ENCODE assay signal across 8 cellular contexts in the genomic region with DNA sequence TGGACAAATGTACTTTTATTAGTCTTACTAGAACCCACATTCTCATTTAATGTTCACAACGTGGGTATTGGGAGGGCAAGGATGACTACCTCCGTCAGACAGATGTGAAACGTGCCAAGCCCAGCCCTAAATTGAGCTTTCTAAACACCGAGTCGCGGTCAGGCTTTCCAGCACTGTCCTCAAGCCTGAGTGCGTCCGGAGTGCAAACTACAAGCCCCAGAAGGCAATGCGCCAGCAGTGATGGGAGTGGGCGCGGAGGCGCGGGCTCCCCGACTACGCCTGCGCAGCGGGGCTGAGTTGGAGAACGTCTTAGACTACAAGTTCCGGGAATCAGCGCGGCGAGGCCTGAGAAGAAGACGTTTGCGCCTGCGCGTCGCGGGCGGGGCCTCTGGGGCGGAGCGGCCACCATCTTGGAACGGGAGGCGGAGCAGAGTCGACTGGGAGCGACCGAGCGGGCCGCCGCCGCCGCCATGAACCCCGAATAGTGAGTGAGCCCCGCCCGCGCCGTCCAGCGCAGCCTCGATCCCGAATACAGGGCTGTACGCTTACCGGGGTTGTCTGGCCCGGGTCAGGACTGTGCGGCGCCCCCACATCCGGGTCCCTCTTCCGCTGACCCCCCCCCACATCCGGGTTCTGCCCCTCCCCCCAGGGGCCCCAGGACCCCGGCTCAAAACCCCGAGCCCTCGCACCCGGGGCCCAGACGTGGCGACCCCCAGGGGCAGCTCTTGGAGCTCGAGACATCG. TPM values are rescaled to one million over a fixed set of nuclear protein-coding genes. Genes with fewer than 3 reads are reported as not detected.
DNase-seq lines count a peak whose midpoint lies in the region; ATAC-seq and TF ChIP-seq lines count a peak whose summit lies in the region.

A gene (plus strand): TSS at position 430 of the 743 bp plus-strand sequence. CDS start 41 bp downstream, at position 471.

- peak; percentile 94 for DNase-seq in BJ (ENCODE audit: low read depth)
- DNase-seq in NCI-H526 treated with DMSO at 0.1 percent for 48 hours (lab: John Stamatoyannopoulos, UW) = peak; percentile 99
- DNase-seq in activated CD4-positive, alpha-beta T cell treated with anti-CD3 and anti-CD28 coated beads, Interleukin-2, amount 10 ng/mL, durations not matched to agents 24 days and 14 days = peak; percentile 100
- DNase-seq in colonic mucosa = peak; percentile 100
- DNase-seq in kidney tubule cell (ENCODE audit: low spot score) = peak; percentile 99
- peak; percentile 97 to 100 (median 99) for DNase-seq in stimulated activated CD4-positive, alpha-beta T cell treated with anti-CD3 and anti-CD28 coated beads, Interleukin-1b, Interleukin-23, amount 100 ng/mL, for 24 hours (ENCODE audit: low read depth in 4 of 4, low spot score in 1 of 4)

- no peaks in the 10 kb centered on the region for H3K9me3 Mint-ChIP-seq in activated CD4-positive, alpha-beta T cell treated with anti-CD3 and anti-CD28 coated beads, Interleukin-2, amount 10 ng/mL, durations not matched to agents 24 days and 14 days

- H3K9ac ChIP-seq in colonic mucosa (ENCODE audit: low read depth in 2 of 2, low read length in 2 of 2) = peak within 1 kb of the TSS; percentile 79 to 95

- peaks cover 26% of the 10 kb centered on the region for H3K4me1 Mint-ChIP-seq in activated CD4-positive, alpha-beta T cell treated with anti-CD3 and anti-CD28 coated beads, Interleukin-2, amount 10 ng/mL, durations not matched to agents 24 days and 14 days

- TF ChIP-seq CTCF in BJ (IDR thresholded peaks at IDR 0.05; ENCODE audit: insufficient read depth, low read depth, low read length) (no peak), colonic mucosa (IDR thresholded peaks at IDR 0.05) (no peak)

- POLR2A ChIA-PET in BJ (lab: Charles Lee) = interaction anchor here (1.1 kb wide), 1 partner anchor 21 kb away, joined by 7 read pairs; a partner anchor contains a TSS

- intact Hi-C loops in activated CD4-positive, alpha-beta T cell treated with anti-CD3 and anti-CD28 coated beads, Interleukin-2, amount 10 ng/mL, durations not matched to agents 24 days and 14 days (cut with micrococcal nuclease) = loop anchor here (5.0 kb wide), 2 partner anchors 79 to 266 kb away; a partner anchor contains a TSS
- intact Hi-C loops in colonic mucosa (cut with DNase I) = no loop called here

- CTCF ChIA-PET in BJ (lab: Yijun Ruan, JAX) = interaction anchor here (1.0 to 8.7 kb wide), 6 partner anchors 9 to 45 kb away, joined by 3 to 60 read pairs (median 4); a partner anchor contains a TSS

- peak within 1 kb of the TSS; percentile 99 for H3K4me3 Mint-ChIP-seq in activated CD4-positive, alpha-beta T cell treated with anti-CD3 and anti-CD28 coated beads, Interleukin-2, amount 10 ng/mL, durations not matched to agents 24 days and 14 days

- H3K4me3 ChIP-seq in BJ (ENCODE audit: low read depth, low read length) (peak within 1 kb of the TSS; percentile 92), colonic mucosa (peak within 1 kb of the TSS; percentile 68)

- ATAC-seq in GM19324 (IDR thresholded peaks at IDR 0.05; ENCODE audit: low FRiP score, unreplicated experiment) (peak; percentile 83), HG03469 (IDR thresholded peaks at IDR 0.05; ENCODE audit: unreplicated experiment) (peak; percentile 66)

- H3K36me3 ChIP-seq in BJ (ENCODE audit: control insufficient read depth, insufficient read depth, low read length) (peaks cover 39% of the 10 kb centered on the region), colonic mucosa (peaks cover 4% of the 10 kb centered on the region)

- H3K27me3 ChIP-seq in BJ (ENCODE audit: control insufficient read depth, insufficient read depth, low read length) (no peaks in the 10 kb centered on the region), colonic mucosa (no peaks in the 10 kb centered on the region)

- peaks cover 50% of the 10 kb centered on the region for H3K36me3 Mint-ChIP-seq in activated CD4-positive, alpha-beta T cell treated with anti-CD3 and anti-CD28 coated beads, Interleukin-2, amount 10 ng/mL, durations not matched to agents 24 days and 14 days (ENCODE audit: low read depth)

- no peaks in the 10 kb centered on the region for H3K9me3 ChIP-seq in colonic mucosa

- peaks cover 10% of the 10 kb centered on the region for H3K4me1 ChIP-seq in colonic mucosa

- H3K27ac ChIP-seq in colonic mucosa = peak within 1 kb of the TSS; percentile 93

- peaks cover 4% of the 10 kb centered on the region for H3K27me3 Mint-ChIP-seq in activated CD4-positive, alpha-beta T cell treated with anti-CD3 and anti-CD28 coated beads, Interleukin-2, amount 10 ng/mL, durations not matched to agents 24 days and 14 days

- peak within 1 kb of the TSS; percentile 98 for H3K27ac Mint-ChIP-seq in activated CD4-positive, alpha-beta T cell treated with anti-CD3 and anti-CD28 coated beads, Interleukin-2, amount 10 ng/mL, durations not matched to agents 24 days and 14 days

RNA-seq across cellular contexts. Expression of the gene that starts here (rescaled TPM):
- polyA plus RNA-seq in BJ (2011; rRNA removed) = 170 and 251 TPM in 2 replicates
- polyA minus RNA-seq in BJ (2011; rRNA and poly(A)+ RNA removed) = 138 and 203 TPM in 2 replicates
- 117 and 123 TPM in 2 replicates for total RNA-seq in activated CD4-positive, alpha-beta T cell treated with anti-CD3 and anti-CD28 coated beads, Interleukin-2, amount 10 ng/mL, durations not matched to agents 24 days and 14 days
- 100 to 1,000 TPM; 212 to 243 TPM for total RNA-seq in colonic mucosa

Comparison
In these comparisons a context has a peak if more than half of its experiments do, and no peak if none do; other contexts are left out.
1. Peak in every context shown above with its lines: DNase-seq, ATAC-seq, H3K4me3 ChIP-seq and H3K27ac ChIP-seq.